In genomic region chr2:191552036-191552435, GRCh38 we compare ENCODE assay signal across 21 cellular contexts.
DNase-seq lines count a peak whose midpoint lies in the region; TF ChIP-seq lines count a peak whose summit lies in the region.
"Had no signal": no experiment of that assay in that cellular context is flagged by ENCODE, and none has a peak within 500 bp of the region (broad histone marks: within the 10 kb centered on the region; RNA-seq: fewer than 3 reads in every experiment).

No MANE protein-coding gene starts in this region.

- H3K27ac Mint-ChIP-seq in endothelial cell (ENCODE audit: unreplicated experiment): no peak overlapping the region
- H3K27ac Mint-ChIP-seq: activated CD8-positive, alpha-beta T cell treated with anti-CD3 and anti-CD28 coated beads for 36 hours; activated T-cell treated with anti-CD3 and anti-CD28 coated beads, Interleukin-2, amount 50 U/mL, for 24 hours; T-helper 17 cell; WTC11 had no signal

- no peak overlapping the region for H3K4me3 Mint-ChIP-seq in endothelial cell (ENCODE audit: unreplicated experiment)
- H3K4me3 Mint-ChIP-seq: activated CD8-positive, alpha-beta T cell treated with anti-CD3 and anti-CD28 coated beads for 36 hours; activated T-cell treated with anti-CD3 and anti-CD28 coated beads, Interleukin-2, amount 50 U/mL, for 24 hours; T-helper 17 cell; WTC11 had no signal

- H3K4me3 ChIP-seq in fibroblast of villous mesenchyme (ENCODE audit: low read depth, low read length) (peak overlapping the region; percentile 21), brain microvascular endothelial cell (ENCODE audit: low read depth, low read length) (no peak overlapping the region)
- H3K4me3 ChIP-seq: ascending aorta, gastroesophageal sphincter, tibial nerve had no signal

- no peaks in the 10 kb centered on the region for H3K9me3 Mint-ChIP-seq in endothelial cell (ENCODE audit: unreplicated experiment)
- H3K9me3 Mint-ChIP-seq: activated CD8-positive, alpha-beta T cell treated with anti-CD3 and anti-CD28 coated beads for 36 hours; activated T-cell treated with anti-CD3 and anti-CD28 coated beads, Interleukin-2, amount 50 U/mL, for 24 hours; WTC11 had no signal

- TF ChIP-seq CTCF in fibroblast of villous mesenchyme (IDR thresholded peaks at IDR 0.05; ENCODE audit: insufficient read depth, low read depth, low read length) (no peak), endothelial cell (IDR thresholded peaks at IDR 0.05; ENCODE audit: unreplicated experiment) (no peak), brain microvascular endothelial cell (IDR thresholded peaks at IDR 0.05; ENCODE audit: low read depth, low read length, missing control alignments) (no peak)

- H3K27me3 Mint-ChIP-seq in endothelial cell (ENCODE audit: unreplicated experiment): no peaks in the 10 kb centered on the region

- H3K4me1 Mint-ChIP-seq in endothelial cell (ENCODE audit: unreplicated experiment): peaks cover 9% of the 10 kb centered on the region

- in situ Hi-C loops in brain microvascular endothelial cell (cut with HindIII; ENCODE audit: low pct_ligation_motif_present, low sequenced_read_pairs): loop anchor here (25.0 kb wide), 2 partner anchors 135 to 610 kb away; partner anchors contain the start of gene NABP1

- no peaks in the 10 kb centered on the region for H3K27me3 ChIP-seq in brain microvascular endothelial cell (replicated peaks)
- H3K27me3 ChIP-seq: ascending aorta, tibial nerve had no signal

- H3K27ac ChIP-seq in brain microvascular endothelial cell: no peak overlapping the region
- H3K27ac ChIP-seq: ascending aorta, gastroesophageal sphincter, tibial nerve had no signal

- DNase-seq in NCI-H1092 treated with DMSO at 0.1 percent for 48 hours (lab: John Stamatoyannopoulos, UW) (peak; percentile 21), NCI-H1092 (lab: John Stamatoyannopoulos, UW) (no peak), DMS53 (lab: John Stamatoyannopoulos, UW) (peak; percentile 17), NCI-H748 (lab: John Stamatoyannopoulos, UW; ENCODE audit: unreplicated experiment) (peak; percentile 48), fibroblast of villous mesenchyme (ENCODE audit: low read depth) (peak; percentile 39), endothelial cell (ENCODE audit: low spot score) (no peak), brain microvascular endothelial cell (no peak)
- no peak for DNase-seq in central memory CD4-positive, alpha-beta T cell
- DNase-seq: activated CD8-positive, alpha-beta T cell treated with anti-CD3 and anti-CD28 coated beads for 36 hours; activated naive CD4-positive, alpha-beta T cell treated with anti-CD3 and anti-CD28 coated beads, Interleukin-2, amount 50 U/mL, for 16 hours; activated T-cell treated with anti-CD3 and anti-CD28 coated beads, Interleukin-2, amount 50 U/mL, for 24 hours; C1 segment of cervical spinal cord; NCI-H2029 treated with DMSO at 0.1 percent for 48 hours; NK-92 treated with Interleukin-12 subunit alpha and Interleukin-12 subunit beta, amount 100 ng/mL, for 24 hours; right cardiac atrium; stimulated activated naive CD4-positive, alpha-beta T cell treated with Interleukin-2 at 50 U/mL for 16 hours; T-helper 17 cell had no signal

- H3K36me3 Mint-ChIP-seq in endothelial cell (ENCODE audit: low read depth, unreplicated experiment): no peaks in the 10 kb centered on the region
- H3K36me3 Mint-ChIP-seq: WTC11 had no signal

- H3K36me3 ChIP-seq in brain microvascular endothelial cell (replicated peaks): no peaks in the 10 kb centered on the region
- H3K36me3 ChIP-seq: ascending aorta, gastroesophageal sphincter, tibial nerve had no signal

Comparison
In these comparisons a context has a peak if more than half of its experiments do, and no peak if none do; other contexts are left out.
1. DNase-seq: peak in NCI-H1092 treated with DMSO at 0.1 percent for 48 hours (single experiment), DMS53 (single experiment), NCI-H748 (single experiment) and fibroblast of villous mesenchyme (single experiment); none in NCI-H1092 (single experiment), central memory CD4-positive, alpha-beta T cell (single experiment), endothelial cell (single experiment) and brain microvascular endothelial cell (single experiment).